ENCODE assay signal across 13 cellular contexts in the genomic region with DNA sequence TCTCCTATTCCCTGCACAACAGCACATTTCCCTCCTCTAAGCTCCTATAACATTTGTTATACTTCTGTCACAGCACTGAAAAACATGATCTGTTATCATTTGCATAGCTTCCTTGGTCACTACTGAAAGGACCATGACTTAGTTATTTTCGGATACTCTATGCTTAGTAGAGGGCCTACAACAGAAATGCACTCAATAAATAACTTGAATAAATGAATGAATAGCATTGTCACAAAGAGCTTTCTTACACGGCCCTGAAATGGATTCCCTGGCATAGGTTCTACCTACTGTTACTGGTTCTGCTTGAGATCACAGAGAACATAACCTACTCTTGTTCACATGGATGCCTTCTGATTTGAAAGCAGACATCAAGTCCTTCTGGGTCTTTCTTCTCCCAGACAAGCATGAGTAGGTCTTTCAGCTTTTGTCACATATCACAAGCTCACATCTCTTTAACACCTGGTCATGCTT. TPM values are rescaled to one million over a fixed set of nuclear protein-coding genes. Genes with fewer than 3 reads are reported as not detected.
DNase-seq lines count a peak whose midpoint lies in the region; ATAC-seq and TF ChIP-seq lines count a peak whose summit lies in the region.
"Had no signal": no experiment of that assay in that cellular context is flagged by ENCODE, and none has a peak within 500 bp of the region (broad histone marks: within the 10 kb centered on the region; RNA-seq: fewer than 3 reads in every experiment).

No MANE protein-coding gene starts in this region.

- no peak for DNase-seq in mucosa of descending colon
- no peak for DNase-seq in iPS-NIHi11 (ENCODE audit: low spot score)
- DNase-seq in amygdala (lab: John Stamatoyannopoulos, UW), result no peak
- no peak for DNase-seq in right atrium auricular region (ENCODE audit: low spot score)
- DNase-seq in Right ventricle myocardium inferior (ENCODE audit: missing footprints), result no peak
- DNase-seq: brain microvascular endothelial cell; CD8-positive, alpha-beta memory T cell; pancreas; SIG-M5 had no signal

- H3K27me3 ChIP-seq in right atrium auricular region, result no peaks in the 10 kb centered on the region
- H3K27me3 ChIP-seq: brain microvascular endothelial cell, pancreas had no signal

- H3K36me3 ChIP-seq in mucosa of descending colon (ENCODE audit: low read depth) (no peaks in the 10 kb centered on the region), right atrium auricular region (no peaks in the 10 kb centered on the region)
- H3K36me3 ChIP-seq: brain microvascular endothelial cell, pancreas had no signal

- no peak overlapping the region for H3K27ac ChIP-seq in right atrium auricular region
- H3K27ac ChIP-seq: brain microvascular endothelial cell, HL-60, pancreas had no signal

- H3K4me3 ChIP-seq in mucosa of descending colon (no peak overlapping the region), right atrium auricular region (no peak overlapping the region)
- H3K4me3 ChIP-seq: pancreas had no signal

- ATAC-seq in GM18907 (IDR thresholded peaks at IDR 0.05; ENCODE audit: unreplicated experiment) (peak; percentile 72), GM21723 (IDR thresholded peaks at IDR 0.05; ENCODE audit: unreplicated experiment) (peak; percentile 74), HG03135 (IDR thresholded peaks at IDR 0.05; ENCODE audit: unreplicated experiment) (peak; percentile 58), mucosa of descending colon (peak; percentile 9), Right ventricle myocardium inferior (no peak)

- no peak for TF ChIP-seq CTCF in mucosa of descending colon (IDR thresholded peaks at IDR 0.05)
- no peak for TF ChIP-seq CTCF in right atrium auricular region (IDR thresholded peaks at IDR 0.05)

- H3K9me3 ChIP-seq in mucosa of descending colon, result no peaks in the 10 kb centered on the region
- H3K9me3 ChIP-seq in right atrium auricular region, result no peaks in the 10 kb centered on the region
- H3K9me3 ChIP-seq: pancreas had no signal

- peaks cover 14% of the 10 kb centered on the region for H3K4me1 ChIP-seq in mucosa of descending colon (ENCODE audit: low read depth)
- H3K4me1 ChIP-seq in right atrium auricular region, result peaks cover 0 to 5% of the 10 kb centered on the region in 2 donors

- intact Hi-C loops in mucosa of descending colon (cut with DNase I, micrococcal nuclease), result no loop called here
- intact Hi-C loops in Right ventricle myocardium inferior (cut with DNase I), result no loop called here

RNA-seq across cellular contexts. Expression of a gene that starts 41.6 kb away (rescaled TPM):
- total RNA-seq in mucosa of descending colon, result 100 to 1,000 TPM; 166 to 495 (median 256) TPM
- total RNA-seq in right atrium auricular region, result 10 to 100 TPM; 21.9 to 25.1 TPM
- total RNA-seq in Right ventricle myocardium inferior, result 4.7 TPM

Comparison
In these comparisons a context has a peak if more than half of its experiments do, and no peak if none do; other contexts are left out.
1. RNA of a gene that starts 41.6 kb away (total RNA-seq): 166 to 495 TPM in mucosa of descending colon; 21.9 to 25.1 TPM in right atrium auricular region and 4.7 TPM in Right ventricle myocardium inferior (single experiment); every median in the first group is over 4 times any median in the second.